In genomic region chr6:32984639-32985389, GRCh38 we compare ENCODE assay signal across 8 cellular contexts. TPM values are rescaled to one million over a fixed set of nuclear protein-coding genes. Genes with fewer than 3 reads are reported as not detected.
DNase-seq lines count a peak whose midpoint lies in the region; ATAC-seq and TF ChIP-seq lines count a peak whose summit lies in the region.

No MANE protein-coding gene starts in this region.

- DNase-seq in Ammon's horn (ENCODE audit: low spot score), result peak; percentile 94
- DNase-seq in NCI-H1417 treated with DMSO at 0.1 percent for 48 hours (lab: John Stamatoyannopoulos, UW), result peak; percentile 47
- DNase-seq in SKM-1 treated with dmso at 0.1 percent for 144 hours (lab: John Stamatoyannopoulos, UW; ENCODE audit: unreplicated experiment), result peak; percentile 75
- DNase-seq in activated naive CD4-positive, alpha-beta T cell treated with anti-CD3 and anti-CD28 coated beads, Interleukin-2, amount 50 U/mL, for 16 hours, result peak; percentile 91
- peak; percentile 82 to 97 (median 92) for DNase-seq in head of caudate nucleus
- DNase-seq in prostate gland (ENCODE audit: low spot score), result peak; percentile 97
- no peak for DNase-seq in vagina (ENCODE audit: extremely low spot score in 2 of 2)

- H3K27ac ChIP-seq in prostate gland (peak overlapping the region; percentile 11 to 49), vagina (no peak overlapping the region)

- H3K4me1 ChIP-seq in prostate gland (replicated peaks), result peaks cover 11% of the 10 kb centered on the region
- peaks cover 23% of the 10 kb centered on the region for H3K4me1 ChIP-seq in vagina

- intact Hi-C loops in head of caudate nucleus (cut with DNase I), result loop anchor here (5.0 kb wide), 2 partner anchors 53 to 98 kb away; no protein-coding TSS in a partner anchor
- intact Hi-C loops in prostate gland (cut with DNase I), result loop anchor here (2.0 to 5.0 kb wide), 2 partner anchors 50 to 98 kb away; no protein-coding TSS in a partner anchor
- intact Hi-C loops in vagina (cut with DNase I), result no loop called here

- TF ChIP-seq CTCF in prostate gland (IDR thresholded peaks at IDR 0.05) (peak; percentile 86 to 95 (median 92)), vagina (IDR thresholded peaks at IDR 0.05) (peak; percentile 87 to 93 (median 89))

- H3K4me3 ChIP-seq in prostate gland, result no peak overlapping the region
- no peak overlapping the region for H3K4me3 ChIP-seq in vagina

- peak; percentile 61 for ATAC-seq in GM21381 (IDR thresholded peaks at IDR 0.05; ENCODE audit: unreplicated experiment)

- H3K27me3 ChIP-seq in prostate gland (replicated peaks; ENCODE audit: insufficient read depth), result no peaks in the 10 kb centered on the region
- H3K27me3 ChIP-seq in vagina, result no peaks in the 10 kb centered on the region

- peaks cover 12 to 22% of the 10 kb centered on the region in 2 donors for H3K36me3 ChIP-seq in prostate gland
- peaks cover 0 to 28% of the 10 kb centered on the region in 2 donors for H3K36me3 ChIP-seq in vagina

- TF ChIP-seq POLR2A in prostate gland (IDR thresholded peaks at IDR 0.05) (no peak), vagina (IDR thresholded peaks at IDR 0.05) (no peak)

- no peaks in the 10 kb centered on the region for H3K9me3 ChIP-seq in prostate gland
- H3K9me3 ChIP-seq in vagina, result no peaks in the 10 kb centered on the region

- WGBS in prostate gland, result 9% methylated on average over 9 of the region's 9 CpGs

RNA-seq across cellular contexts. Expression of gene BRD2, which starts 16.4 kb away (rescaled TPM):
- total RNA-seq in prostate gland (100 to 1,000 TPM; 153 to 252 TPM), vagina (125 TPM)

RNA-seq across cellular contexts. Expression of gene HLA-DOA, which starts 24.6 kb away (rescaled TPM):
- 10 to 100 TPM in 1 of 2 donors, 1 to 10 TPM in 1; 7.2 to 14.6 TPM for total RNA-seq in prostate gland
- total RNA-seq in vagina, result 30.2 TPM

RNA-seq across cellular contexts. Expression of gene HLA-DMA, which starts 31.9 kb away (rescaled TPM):
- total RNA-seq in prostate gland (10 to 100 TPM in 1 of 2 donors, 1 to 10 TPM in 1; 9.6 to 26.1 TPM), vagina (27.7 TPM)

RNA-seq across cellular contexts. Expression of gene HLA-DMB, which starts 44.0 kb away (rescaled TPM):
- total RNA-seq in prostate gland, result 10 to 100 TPM in 1 of 2 donors, 1 to 10 TPM in 1; 7.3 to 15.2 TPM
- 10.3 TPM for total RNA-seq in vagina

Comparison
In these comparisons a context has a peak if more than half of its experiments do, and no peak if none do; other contexts are left out.
1. DNase-seq: peak in Ammon's horn (single experiment), NCI-H1417 treated with DMSO at 0.1 percent for 48 hours (single experiment), SKM-1 treated with dmso at 0.1 percent for 144 hours (single experiment), activated naive CD4-positive, alpha-beta T cell treated with anti-CD3 and anti-CD28 coated beads, Interleukin-2, amount 50 U/mL, for 16 hours (single experiment), head of caudate nucleus (42 of 42) and prostate gland (single experiment); none in vagina (0 of 2).